Comparison of ENCODE assay signal across 8 cellular contexts in the genomic region with DNA sequence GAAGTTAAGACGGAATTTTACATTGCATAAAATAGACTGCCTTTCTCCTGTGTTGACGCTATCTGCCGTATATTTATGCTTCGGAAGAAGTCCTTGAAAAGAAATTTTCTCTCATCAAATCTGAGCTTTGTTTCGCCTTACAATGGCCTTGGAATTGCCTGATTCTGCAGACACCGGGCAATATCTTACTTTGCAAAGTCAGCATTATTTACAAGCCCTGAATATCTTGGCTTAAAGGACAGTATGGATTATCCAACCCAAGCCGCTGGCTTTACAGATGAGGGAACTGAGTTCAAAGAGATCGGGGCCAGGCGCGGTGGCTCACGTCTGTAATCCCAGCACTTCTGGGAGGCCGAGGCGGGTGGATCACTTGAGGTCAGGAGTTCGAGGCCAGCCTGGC. TPM values are rescaled to one million over a fixed set of nuclear protein-coding genes. Genes with fewer than 3 reads are reported as not detected.
A peak's percentile ranks its signal among the peaks of the same experiment; 100 is the strongest.
DNase-seq lines count a peak whose midpoint lies in the region; ATAC-seq and TF ChIP-seq lines count a peak whose summit lies in the region.

No MANE protein-coding gene starts in this region.

- TF ChIP-seq CTCF in DND-41 (IDR thresholded peaks at IDR 0.05; ENCODE audit: borderline replicate concordance, extremely low read depth, low read length, poor library complexity, severe bottlenecking) = no peak
- no peak for TF ChIP-seq CTCF in MM.1S (IDR thresholded peaks at IDR 0.05; ENCODE audit: low read length)
- TF ChIP-seq CTCF in endothelial cell (IDR thresholded peaks at IDR 0.05; ENCODE audit: unreplicated experiment) = no peak
- no peak for TF ChIP-seq CTCF in parathyroid adenoma (IDR thresholded peaks at IDR 0.05)

- H3K27me3 ChIP-seq in DND-41 (ENCODE audit: insufficient read depth, low read length, poor library complexity) (no peaks in the 10 kb centered on the region), MM.1S (replicated peaks; ENCODE audit: insufficient read depth, low read length) (no peaks in the 10 kb centered on the region), parathyroid adenoma (ENCODE audit: control insufficient read depth, insufficient read depth, low read length) (no peaks in the 10 kb centered on the region)

- peak overlapping the region; percentile 93 for H3K4me3 Mint-ChIP-seq in endothelial cell (ENCODE audit: unreplicated experiment)

- H3K4me1 Mint-ChIP-seq in endothelial cell (ENCODE audit: unreplicated experiment) = peaks cover 13% of the 10 kb centered on the region

- DNase-seq in DND-41 = no peak
- no peak for DNase-seq in MM.1S
- DNase-seq in endothelial cell (ENCODE audit: low spot score) = no peak
- DNase-seq in foreskin melanocyte = no peak

- H4K20me1 ChIP-seq in DND-41 (ENCODE audit: insufficient read depth, low read length) (no peaks in the 10 kb centered on the region), MM.1S (ENCODE audit: insufficient read depth, low read length) (no peaks in the 10 kb centered on the region)

- H3K4me2 ChIP-seq in DND-41 (ENCODE audit: insufficient read depth, low read length) = peak overlapping the region; percentile 89
- peak overlapping the region; percentile 91 for H3K4me2 ChIP-seq in MM.1S (ENCODE audit: low read depth, low read length)
- H3K4me2 ChIP-seq in parathyroid adenoma (ENCODE audit: low read length) = no peak overlapping the region

- no peak overlapping the region for H3K27ac ChIP-seq in DND-41 (ENCODE audit: low read length)
- H3K27ac ChIP-seq in MM.1S (ENCODE audit: low read length) = no peak overlapping the region
- H3K27ac ChIP-seq in parathyroid adenoma = no peak overlapping the region

- no peak overlapping the region for H3K27ac Mint-ChIP-seq in endothelial cell (ENCODE audit: unreplicated experiment)

- peaks cover 33% of the 10 kb centered on the region for H3K4me1 ChIP-seq in DND-41 (ENCODE audit: insufficient read depth, low read length)
- peaks cover 11% of the 10 kb centered on the region for H3K4me1 ChIP-seq in MM.1S (ENCODE audit: low read length)
- H3K4me1 ChIP-seq in parathyroid adenoma = peaks cover 3% of the 10 kb centered on the region

- H3K9me3 ChIP-seq in DND-41 (ENCODE audit: insufficient read depth, low read length, severe bottlenecking) (no peaks in the 10 kb centered on the region), MM.1S (replicated peaks; ENCODE audit: insufficient read depth, low read length) (no peaks in the 10 kb centered on the region), parathyroid adenoma (ENCODE audit: control insufficient read depth, low read length) (no peaks in the 10 kb centered on the region)

- H3F3A ChIP-seq in MM.1S (ENCODE audit: insufficient read depth, low read length) = no peaks in the 10 kb centered on the region

- H2AFZ ChIP-seq in DND-41 (ENCODE audit: low read depth, low read length) = peak overlapping the region; percentile 98
- H2AFZ ChIP-seq in MM.1S (ENCODE audit: low read length) = peak overlapping the region; percentile 80; the same call in 1 of the 2 replicates
- peak overlapping the region; percentile 93 for H2AFZ ChIP-seq in parathyroid adenoma

- H3K27me3 Mint-ChIP-seq in endothelial cell (ENCODE audit: unreplicated experiment) = peaks cover 15% of the 10 kb centered on the region

- peak overlapping the region; percentile 69; the same call in 1 of the 2 replicates for H3K9ac ChIP-seq in DND-41 (ENCODE audit: low read depth, low read length)
- no peak overlapping the region for H3K9ac ChIP-seq in MM.1S (ENCODE audit: low read length)
- H3K9ac ChIP-seq in parathyroid adenoma = no peak overlapping the region

- no peaks in the 10 kb centered on the region for H3K9me3 Mint-ChIP-seq in endothelial cell (ENCODE audit: unreplicated experiment)

- H3K4me3 ChIP-seq in DND-41 (ENCODE audit: low read depth in 1 of 2, low read length in 2 of 2) (peak overlapping the region in 1 of 2 experiments; percentile 91; a peak in 2 of 4 replicates), MM.1S (ENCODE audit: low read length) (peak overlapping the region; percentile 89; the same call in 1 of the 2 replicates), parathyroid adenoma (ENCODE audit: low read depth, low read length) (no peak overlapping the region)

- H3K36me3 Mint-ChIP-seq in endothelial cell (ENCODE audit: low read depth, unreplicated experiment) = no peaks in the 10 kb centered on the region

- H3K79me2 ChIP-seq in DND-41 (ENCODE audit: insufficient read depth, low read length) (peaks cover 27% of the 10 kb centered on the region; the same call in 1 of the 2 replicates), MM.1S (ENCODE audit: low read length) (peaks cover 36% of the 10 kb centered on the region), parathyroid adenoma (peaks cover 2% of the 10 kb centered on the region)

- ATAC-seq in DND-41 (ENCODE audit: insufficient read depth, low read depth) = no peak
- ATAC-seq in HG02884 (IDR thresholded peaks at IDR 0.05; ENCODE audit: unreplicated experiment) = no peak
- no peak for ATAC-seq in GM18520 (IDR thresholded peaks at IDR 0.05; ENCODE audit: unreplicated experiment)
- no peak for ATAC-seq in HG02759 (IDR thresholded peaks at IDR 0.05; ENCODE audit: unreplicated experiment)

- no peaks in the 10 kb centered on the region for H3K9me2 ChIP-seq in MM.1S (replicated peaks; ENCODE audit: insufficient read depth, low read length)

- H3K36me3 ChIP-seq in DND-41 (ENCODE audit: insufficient read depth, low read length) = no peaks in the 10 kb centered on the region
- H3K36me3 ChIP-seq in MM.1S (replicated peaks; ENCODE audit: insufficient read depth, low read length) = no peaks in the 10 kb centered on the region
- H3K36me3 ChIP-seq in parathyroid adenoma (ENCODE audit: control insufficient read depth, insufficient read depth, low read length) = no peaks in the 10 kb centered on the region

RNA-seq across cellular contexts. Expression of a gene that starts 1.1 kb away (rescaled TPM):
- total RNA-seq in endothelial cell (ENCODE audit: unreplicated experiment) = 9.4 TPM
